In genomic region chr14:93109572-93110481, GRCh38 we compare ENCODE assay signal across 1 cellular context.
TF ChIP-seq lines count a peak whose summit lies in the region.

No MANE protein-coding gene starts in this region.

TF ChIP-seq in H1, 55 proteins besides CTCF, POLR2A, EP300 and RAD21:
- TF ChIP-seq CTBP2 (IDR thresholded peaks at IDR 0.05; ENCODE audit: borderline replicate concordance, insufficient read depth, insufficient read length, low read length) (no peak), HDAC6 (IDR thresholded peaks at IDR 0.05; ENCODE audit: low read depth, low read length) (no peak), YY1 (IDR thresholded peaks at IDR 0.05; ENCODE audit: low read depth, low read length) (no peak), CREB1 (IDR thresholded peaks at IDR 0.05) (no peak), E2F6 (IDR thresholded peaks at IDR 0.05) (no peak), JUND (IDR thresholded peaks at IDR 0.05; ENCODE audit: low read length) (no peak)
